ENCODE assay signal across 1 cellular context in the genomic region with DNA sequence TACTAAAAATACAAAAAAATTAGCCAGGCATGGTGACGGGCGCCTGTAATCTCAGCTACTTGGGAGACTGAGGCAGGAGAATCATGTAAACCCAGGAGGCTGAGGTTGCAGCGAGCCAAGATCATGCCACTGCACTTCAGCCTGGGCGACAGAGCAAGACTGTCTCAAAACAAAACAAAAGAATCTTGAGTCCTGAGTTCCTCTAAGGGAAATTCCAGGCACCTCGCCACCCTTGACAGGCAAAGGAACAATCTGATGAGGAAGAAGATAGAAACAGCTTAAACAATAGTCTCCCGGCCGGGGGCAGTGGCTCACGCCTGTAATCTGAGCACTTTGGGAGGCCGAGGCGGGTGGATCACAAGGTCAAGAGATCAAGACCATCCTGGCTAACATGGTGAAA. TPM values are rescaled to one million over a fixed set of nuclear protein-coding genes. Genes with fewer than 3 reads are reported as not detected.
"Had no signal": no experiment of that assay in that cellular context is flagged by ENCODE, and none has a peak within 500 bp of the region (broad histone marks: within the 10 kb centered on the region; RNA-seq: fewer than 3 reads in every experiment).

No MANE protein-coding gene starts in this region.

RNA-seq across cellular contexts. Expression of a gene that starts 21.8 kb away (rescaled TPM):
- total RNA-seq: bronchial epithelial cell had no signal
